ENCODE assay signal across 30 cellular contexts in genomic region chr18:39751926-39752325, GRCh38.
"Had no signal": no experiment of that assay in that cellular context is flagged by ENCODE, and none has a peak within 500 bp of the region (broad histone marks: within the 10 kb centered on the region; RNA-seq: fewer than 3 reads in every experiment).

No MANE protein-coding gene starts in this region.

- H3K27me3 ChIP-seq: adrenal gland, breast epithelium, gastrocnemius medialis, right lobe of liver, upper lobe of left lung, vagina had no signal

- H3K9me3 ChIP-seq: adrenal gland, breast epithelium, gastrocnemius medialis, right lobe of liver, thoracic aorta, upper lobe of left lung, vagina had no signal

- H3K36me3 ChIP-seq: adrenal gland, breast epithelium, gastrocnemius medialis, right lobe of liver, thoracic aorta, upper lobe of left lung, vagina had no signal

- H3K4me3 ChIP-seq: adrenal gland, breast epithelium, gastrocnemius medialis, right lobe of liver, skin epidermis, thoracic aorta, upper lobe of left lung, vagina had no signal

- H3K4me1 ChIP-seq: adrenal gland, breast epithelium, gastrocnemius medialis, right lobe of liver, upper lobe of left lung, vagina had no signal

- H3K27ac ChIP-seq: adrenal gland, breast epithelium, gastrocnemius medialis, right lobe of liver, skin epidermis, thoracic aorta, upper lobe of left lung, vagina, VCaP had no signal

- DNase-seq: activated CD4-positive, alpha-beta memory T cell treated with anti-CD3 and anti-CD28 coated beads for 36 hours; activated CD4-positive, alpha-beta T cell treated with anti-CD3 and anti-CD28 coated beads for 4 hours; activated CD8-positive, alpha-beta memory T cell treated with anti-CD3 and anti-CD28 coated beads, Interleukin-2, amount 50 U/mL, for 4 hours; activated effector memory CD4-positive, alpha-beta T cell treated with anti-CD3 and anti-CD28 coated beads, Interleukin-2, amount 50 U/mL, for 16 hours; activated naive CD4-positive, alpha-beta T cell treated with anti-CD3 and anti-CD28 coated beads for 36 hours; activated naive CD8-positive, alpha-beta T cell treated with anti-CD3 and anti-CD28 coated beads for 36 hours; activated T-cell treated with anti-CD3 and anti-CD28 coated beads, Interleukin-2, amount 50 U/mL, for 1 hour; adrenal gland; central memory CD4-positive, alpha-beta T cell; effector CD8-positive, alpha-beta T cell; erythroblast; gastrocnemius medialis; glutamatergic neuron; islet precursor cell; left cardiac atrium; mammary epithelial cell; naive thymus-derived CD4-positive, alpha-beta T cell; occipital lobe; right lobe of liver; stimulated activated CD4-positive, alpha-beta T cell treated with anti-CD3 and anti-CD28 coated beads, Interleukin-12 subunit alpha, Interleukin-12 subunit beta, amount 100 ng/mL, for 4 hours; stimulated activated CD4-positive, alpha-beta T cell treated with anti-CD3 and anti-CD28 coated beads, Interleukin-4, amount 100 ng/mL, for 1 hour; stimulated activated naive CD8-positive, alpha-beta T cell treated with anti-CD3 and anti-CD28 coated beads, Interleukin-15, Interleukin-2, amounts not matched to agents 100 U/mL and 50 U/mL, for 24 hours; SW 1271; T-helper 9 cell; upper lobe of left lung had no signal
